Comparison of ENCODE assay signal across 8 cellular contexts in the genomic region with DNA sequence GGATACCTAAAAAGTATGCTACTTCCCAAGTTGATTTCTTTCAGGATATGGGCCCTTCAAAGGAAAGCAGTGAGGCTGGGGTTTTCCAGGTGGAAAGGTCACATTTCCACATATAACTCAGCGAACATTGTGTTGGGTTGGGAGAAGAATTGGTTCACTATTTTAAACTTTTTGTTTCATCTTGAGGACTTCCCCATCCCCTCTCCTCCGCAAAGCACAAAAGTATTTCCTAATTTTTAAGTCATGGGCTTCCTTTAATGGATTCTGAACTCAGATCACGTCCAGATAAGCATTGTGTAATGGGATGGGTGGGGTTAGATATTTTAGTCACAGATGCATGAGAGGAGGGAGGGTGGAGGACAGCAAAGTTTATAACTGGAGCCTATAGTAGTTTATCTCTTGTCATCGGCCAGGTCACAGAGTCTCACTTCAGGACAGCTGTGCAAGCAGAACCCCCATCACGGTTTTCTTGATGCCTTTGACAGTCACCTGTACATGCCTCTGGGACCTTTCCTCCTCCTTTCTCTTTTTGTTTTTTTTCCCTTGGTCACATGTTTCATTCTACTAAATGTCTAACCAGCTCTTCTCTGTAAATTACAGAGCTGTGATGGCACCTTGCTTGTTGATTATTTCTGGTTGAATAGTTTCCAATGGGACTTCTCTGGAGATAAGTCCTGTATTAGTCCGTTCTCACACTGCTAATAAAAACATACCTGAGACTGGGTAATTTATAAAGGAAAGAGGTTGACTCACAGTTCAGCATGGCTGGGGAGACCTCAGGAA.
DNase-seq lines count a peak whose midpoint lies in the region; ATAC-seq and TF ChIP-seq lines count a peak whose summit lies in the region.

No MANE protein-coding gene starts in this region.

- H4K8ac ChIP-seq in neuronal stem cell (ENCODE audit: low read depth, low read length): no peak overlapping the region

- peaks cover 20% of the 10 kb centered on the region for H3K4me1 ChIP-seq in rectal smooth muscle tissue (ENCODE audit: control insufficient read depth, insufficient read depth, low read length)
- peaks cover 0 to 14% of the 10 kb centered on the region in 2 donors for H3K4me1 ChIP-seq in neuronal stem cell (ENCODE audit: control insufficient read depth in 2 of 2, insufficient read depth in 1 of 2, low read depth in 1 of 2, low read length in 2 of 2)

- H3K36me3 Mint-ChIP-seq in activated T-cell treated with anti-CD3 and anti-CD28 coated beads, Interleukin-2, amount 50 U/mL, for 4 hours (ENCODE audit: insufficient read depth): peaks cover 32% of the 10 kb centered on the region

- no peaks in the 10 kb centered on the region for H3K79me1 ChIP-seq in neuronal stem cell (ENCODE audit: low read depth, low read length)

- H2BK12ac ChIP-seq in neuronal stem cell (ENCODE audit: low read length): no peak overlapping the region

- H3K23ac ChIP-seq in neuronal stem cell (ENCODE audit: low read depth, low read length, poor library complexity): no peak overlapping the region

- in situ Hi-C loops in GM13977 (cut with MboI; ENCODE audit: low pct_unique_long_range_greater_than_20kb, low sequenced_read_pairs, unreplicated experiment): no loop called here

- no peak overlapping the region for H3K4me3 Mint-ChIP-seq in activated T-cell treated with anti-CD3 and anti-CD28 coated beads, Interleukin-2, amount 50 U/mL, for 4 hours

- no peak overlapping the region for H2BK120ac ChIP-seq in neuronal stem cell (ENCODE audit: low read depth, low read length)

- H3K18ac ChIP-seq in neuronal stem cell (ENCODE audit: low read length): no peak overlapping the region

- H4K91ac ChIP-seq in neuronal stem cell (ENCODE audit: low read depth, low read length, poor library complexity): no peak overlapping the region

- no peak overlapping the region for H2AFZ ChIP-seq in neuronal stem cell (ENCODE audit: low read length)

- ATAC-seq in activated T-cell treated with anti-CD3 and anti-CD28 coated beads, Interleukin-2, amount 50 U/mL, for 4 hours: no peak

- no peak overlapping the region for H3K4me2 ChIP-seq in neuronal stem cell (ENCODE audit: insufficient read depth, low read length, poor library complexity, severe bottlenecking)

- H3K4me1 Mint-ChIP-seq in activated T-cell treated with anti-CD3 and anti-CD28 coated beads, Interleukin-2, amount 50 U/mL, for 4 hours (ENCODE audit: low read depth): peaks cover 14% of the 10 kb centered on the region

- DNase-seq in GM13977 (ENCODE audit: low spot score) (peak; percentile 28), RWPE1 (ENCODE audit: low spot score) (peak; percentile 25), fibroblast of pulmonary artery (ENCODE audit: low read depth) (peak; percentile 76), NCI-H2107 (lab: John Stamatoyannopoulos, UW) (no peak), neuronal stem cell (ENCODE audit: low spot score) (no peak)
- DNase-seq in activated T-cell treated with anti-CD3 and anti-CD28 coated beads, Interleukin-2, amount 50 U/mL, for 4 hours: no peak
- no peak for DNase-seq in activated naive CD4-positive, alpha-beta T cell (lab: John Stamatoyannopoulos, UW)

- H3K27me3 ChIP-seq in rectal smooth muscle tissue (ENCODE audit: control insufficient read depth, insufficient read depth, low read length) (no peaks in the 10 kb centered on the region), neuronal stem cell (ENCODE audit: control insufficient read depth in 3 of 3, insufficient read depth in 3 of 3, low read depth in 1 of 3, low read length in 3 of 3) (no peaks in the 10 kb centered on the region)

- CTCF ChIA-PET in RWPE1 (lab: Yijun Ruan, JAX): interaction anchor here (0.6 kb wide), 1 partner anchor 13 kb away, joined by 5 read pairs; no protein-coding TSS in a partner anchor

- no peaks in the 10 kb centered on the region for H3K9me3 Mint-ChIP-seq in activated T-cell treated with anti-CD3 and anti-CD28 coated beads, Interleukin-2, amount 50 U/mL, for 4 hours

- H3K14ac ChIP-seq in neuronal stem cell (ENCODE audit: low read length): no peak overlapping the region

- H3K36me3 ChIP-seq in rectal smooth muscle tissue (ENCODE audit: control insufficient read depth, insufficient read depth, low read length): no peaks in the 10 kb centered on the region
- H3K36me3 ChIP-seq in neuronal stem cell (replicated peaks in 1 of 2; ENCODE audit: control insufficient read depth in 2 of 2, insufficient read depth in 2 of 2, low read length in 2 of 2): peaks cover 2 to 15% of the 10 kb centered on the region in 2 donors

- no peak overlapping the region for H2BK5ac ChIP-seq in neuronal stem cell (ENCODE audit: low read length)

- no peak overlapping the region for H3K4me3 ChIP-seq in fibroblast of pulmonary artery (replicated peaks; ENCODE audit: low read depth, low read length)
- no peak overlapping the region for H3K4me3 ChIP-seq in rectal smooth muscle tissue (ENCODE audit: low read length)
- no peak overlapping the region for H3K4me3 ChIP-seq in neuronal stem cell (ENCODE audit: low read length in 2 of 2)

- H3K4ac ChIP-seq in neuronal stem cell (ENCODE audit: low read length): no peak overlapping the region

- H2BK15ac ChIP-seq in neuronal stem cell (ENCODE audit: low read length): no peak overlapping the region

- TF ChIP-seq CTCF in GM13977 (IDR thresholded peaks at IDR 0.05; ENCODE audit: extremely low read depth, insufficient read depth, missing control alignments) (no peak), RWPE1 (conservative IDR thresholded peaks at IDR 0.05; ENCODE audit: low read depth) (no peak), fibroblast of pulmonary artery (IDR thresholded peaks at IDR 0.05; ENCODE audit: low read length, missing control alignments) (no peak)

- no peak overlapping the region for H3K27ac ChIP-seq in RWPE1
- peak overlapping the region; percentile 25 for H3K27ac ChIP-seq in rectal smooth muscle tissue (ENCODE audit: low read depth, low read length)
- H3K27ac ChIP-seq in neuronal stem cell (replicated peaks; ENCODE audit: low read length): no peak overlapping the region

- H3K27me3 Mint-ChIP-seq in activated T-cell treated with anti-CD3 and anti-CD28 coated beads, Interleukin-2, amount 50 U/mL, for 4 hours (ENCODE audit: low read depth): no peaks in the 10 kb centered on the region

- POLR2A ChIA-PET in RWPE1 (lab: Yijun Ruan, JAX; ENCODE audit: low non-redundant PET): no interaction called here

- no CpG with 5 or more reads among the region's 6 CpGs for WGBS in neuronal stem cell (ENCODE audit: extremely low coverage in 2 of 2, insufficient read length in 2 of 2, insufficient replicate concordance in 1 of 2), 2 donors

- H2AK5ac ChIP-seq in neuronal stem cell (ENCODE audit: low read depth, low read length): no peak overlapping the region

- no peaks in the 10 kb centered on the region for H3K9me3 ChIP-seq in neuronal stem cell (replicated peaks in 1 of 2; ENCODE audit: control insufficient read depth in 2 of 2, insufficient read depth in 1 of 2, low read depth in 1 of 2, low read length in 2 of 2)

- H3K9ac ChIP-seq in rectal smooth muscle tissue (ENCODE audit: low read length) (no peak overlapping the region), neuronal stem cell (ENCODE audit: low read depth, low read length, poor library complexity) (no peak overlapping the region)

Comparison
In these comparisons a context has a peak if more than half of its experiments do, and no peak if none do; other contexts are left out.
1. DNase-seq: peak in GM13977 (single experiment), RWPE1 (single experiment) and fibroblast of pulmonary artery (single experiment); none in activated T-cell treated with anti-CD3 and anti-CD28 coated beads, Interleukin-2, amount 50 U/mL, for 4 hours (single experiment), NCI-H2107 (single experiment), neuronal stem cell (single experiment) and activated naive CD4-positive, alpha-beta T cell (0 of 4).